ENCODE assay signal across 1 cellular context in the genomic region with DNA sequence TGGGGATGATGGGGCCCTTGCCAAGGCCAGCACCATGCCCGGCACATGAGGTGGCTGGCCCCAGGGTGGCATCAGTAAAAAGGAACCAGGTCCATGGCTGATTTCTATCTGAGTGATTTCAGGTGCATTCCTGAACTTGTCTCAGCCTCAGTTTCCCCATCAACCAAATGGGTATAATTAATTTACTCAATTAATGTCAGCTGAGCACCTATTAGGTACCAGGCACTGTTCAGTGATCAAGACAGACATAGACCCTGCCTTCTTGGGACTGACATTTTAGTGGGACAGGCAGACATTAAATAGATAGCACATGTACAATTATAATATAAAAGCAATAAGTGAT.
TF ChIP-seq lines count a peak whose summit lies in the region.

No MANE protein-coding gene starts in this region.

TF ChIP-seq in K562, 482 proteins besides CTCF, POLR2A, EP300 and RAD21:
- TF ChIP-seq ETV1 (tag; conservative IDR thresholded peaks at IDR 0.05; ENCODE audit: low read depth) (no peak), YBX1 (IDR thresholded peaks at IDR 0.05) (no peak), ADNP (tag; IDR thresholded peaks at IDR 0.05) (peak; percentile 55; the same call in 1 of the 2 replicates), NFYB (IDR thresholded peaks at IDR 0.05; ENCODE audit: extremely low read depth, insufficient read length) (no peak), RCOR1 (IDR thresholded peaks at IDR 0.05; ENCODE audit: borderline replicate concordance in 1 of 2, low read depth in 2 of 2, low read length in 2 of 2) (0 out of 4 replicates have a peak, but pooled peaks of 1 of the 2 experiments have one; percentile 11), ELF4 (CRISPR knock-in tag; IDR thresholded peaks at IDR 0.05) (no peak), MAZ (CRISPR knock-in tag; conservative IDR thresholded peaks at IDR 0.05 in 1 of 2, IDR thresholded peaks at IDR 0.05 in 1 of 2) (0 out of 4 replicates have a peak, but pooled peaks of 1 of the 2 experiments have one; percentile 12), HNRNPUL1 (IDR thresholded peaks at IDR 0.05; ENCODE audit: low read length) (no peak), RBM25 (IDR thresholded peaks at IDR 0.05; ENCODE audit: low read depth, low read length, severe bottlenecking) (peak; percentile 88), BCOR (IDR thresholded peaks at IDR 0.05) (peak; percentile 80)
